In genomic region chr11:115676768-115677167, GRCh38 we compare ENCODE assay signal across 15 cellular contexts.
A peak's percentile ranks its signal among the peaks of the same experiment; 100 is the strongest.
DNase-seq lines count a peak whose midpoint lies in the region; ATAC-seq and TF ChIP-seq lines count a peak whose summit lies in the region.
"Had no signal": no experiment of that assay in that cellular context is flagged by ENCODE, and none has a peak within 500 bp of the region (broad histone marks: within the 10 kb centered on the region; RNA-seq: fewer than 3 reads in every experiment).

No MANE protein-coding gene starts in this region.

- H3K14ac ChIP-seq in IMR-90 (replicated peaks; ENCODE audit: low read depth, low read length): peak overlapping the region; percentile 93

- no peaks in the 10 kb centered on the region for H3K27me3 ChIP-seq in IMR-90 (ENCODE audit: control insufficient read depth, insufficient read depth, low read length)
- H3K27me3 ChIP-seq: ascending aorta, right atrium auricular region had no signal

- H4K8ac ChIP-seq in IMR-90 (ENCODE audit: low read depth in 2 of 2, low read length in 2 of 2): peak overlapping the region; percentile 87 to 92

- peak overlapping the region; percentile 98 for H4K91ac ChIP-seq in IMR-90 (ENCODE audit: insufficient read depth, low read depth, low read length)

- peak overlapping the region; percentile 74; the same call in 2 of the 3 replicates for H2BK15ac ChIP-seq in IMR-90 (ENCODE audit: low read depth, low read length)

- peaks cover 20% of the 10 kb centered on the region for H3K9me1 ChIP-seq in IMR-90 (ENCODE audit: insufficient read depth, low read length)

- peak overlapping the region; percentile 88 for H3K27ac ChIP-seq in IMR-90 (ENCODE audit: insufficient read depth, low read length)
- H3K27ac ChIP-seq: ascending aorta, right atrium auricular region had no signal

- H3K4me2 ChIP-seq in IMR-90 (ENCODE audit: low read depth, low read length): peak overlapping the region; percentile 34

- TF ChIP-seq CTCF in IMR-90 (conservative IDR thresholded peaks at IDR 0.05; ENCODE audit: low read depth, low read length) (no peak), astrocyte of the spinal cord (IDR thresholded peaks at IDR 0.05; ENCODE audit: low read depth, low read length) (no peak)

- no peaks in the 10 kb centered on the region for H4K20me1 ChIP-seq in IMR-90 (ENCODE audit: insufficient read depth, low read length)

- CTCF ChIA-PET in IMR-90 (lab: Yijun Ruan, JAX): no interaction called here

- TF ChIP-seq POLR2A in IMR-90 (IDR thresholded peaks at IDR 0.05; ENCODE audit: low read depth, low read length): no peak

- WGBS in IMR-90 (ENCODE audit: extremely low coverage in 2 of 2, insufficient read length in 1 of 2), 2 experiments: no CpG with 5 or more reads among the region's 4 CpGs

- H2AK5ac ChIP-seq in IMR-90 (ENCODE audit: low read depth, low read length): peak overlapping the region; percentile 98; the same call in 1 of the 2 replicates

- H3K9ac ChIP-seq in IMR-90 (ENCODE audit: low read depth, low read length): no peak overlapping the region

- H3K23ac ChIP-seq in IMR-90 (ENCODE audit: low read depth, low read length): peak overlapping the region; percentile 95

- peak overlapping the region; percentile 72 for H4K5ac ChIP-seq in IMR-90 (ENCODE audit: low read depth, low read length)

- peak overlapping the region; percentile 99 for H2BK120ac ChIP-seq in IMR-90 (ENCODE audit: low read depth, low read length)

- intact Hi-C loops in IMR-90 (cut with micrococcal nuclease): loop anchor here (2.0 to 10.0 kb wide), 3 partner anchors 54 to 342 kb away; partner anchors contain the start of gene CADM1

- peak overlapping the region; percentile 87 for H3K18ac ChIP-seq in IMR-90 (ENCODE audit: low read depth, low read length)

- no peaks in the 10 kb centered on the region; a peak in 1 of 4 replicates for H3K79me1 ChIP-seq in IMR-90 (ENCODE audit: low read depth in 1 of 2, low read length in 2 of 2)

- H2BK5ac ChIP-seq in IMR-90 (ENCODE audit: low read depth, low read length, poor library complexity, severe bottlenecking): peak overlapping the region; percentile 88

- no peak overlapping the region for H3K4me3 ChIP-seq in IMR-90 (ENCODE audit: insufficient read depth, low read depth, low read length)
- H3K4me3 ChIP-seq in astrocyte of the spinal cord (ENCODE audit: low read depth, low read length): no peak overlapping the region
- H3K4me3 ChIP-seq: ascending aorta, K562, right atrium auricular region had no signal

- in situ Hi-C loops in IMR-90 (cut with MboI; ENCODE audit: low sequenced_read_pairs) (no loop called here), astrocyte of the spinal cord (cut with HindIII; ENCODE audit: low sequenced_read_pairs) (no loop called here)

- peak overlapping the region; percentile 86 for H3K56ac ChIP-seq in IMR-90 (ENCODE audit: extremely low read depth, insufficient read depth, low read length)

- H2BK20ac ChIP-seq in IMR-90 (ENCODE audit: low read depth, low read length): peak overlapping the region; percentile 96

- H3K4me1 ChIP-seq in IMR-90 (ENCODE audit: control insufficient read depth, insufficient read depth, low read length): peaks cover 21% of the 10 kb centered on the region
- H3K4me1 ChIP-seq: ascending aorta had no signal

- peak overlapping the region; percentile 98 for H3K4ac ChIP-seq in IMR-90 (ENCODE audit: low read depth, low read length)

- peak overlapping the region; percentile 72 for H2AFZ ChIP-seq in IMR-90 (replicated peaks; ENCODE audit: low read length, poor library complexity)

- H2AK9ac ChIP-seq in IMR-90 (replicated peaks; ENCODE audit: low read depth, low read length, poor library complexity): peak overlapping the region; percentile 26

- ATAC-seq in IMR-90 (ENCODE audit: low read depth) (peak; percentile 80), GM21825 (IDR thresholded peaks at IDR 0.05; ENCODE audit: unreplicated experiment) (no peak), GM19455 (IDR thresholded peaks at IDR 0.05; ENCODE audit: unreplicated experiment) (no peak)
- ATAC-seq: K562 had no signal

- no peak for TF ChIP-seq RAD21 in IMR-90 (IDR thresholded peaks at IDR 0.05; ENCODE audit: low read length)

- POLR2A ChIA-PET in IMR-90 (lab: Charles Lee; ENCODE audit: unreplicated experiment): interaction anchor here (0.6 kb wide), 1 partner anchor 27 kb away, joined by 7 read pairs; no protein-coding TSS in a partner anchor

- DNase-seq in AG08395 (ENCODE audit: low spot score) (peak; percentile 78), IMR-90 (peak; percentile 81), astrocyte of the spinal cord (ENCODE audit: low read depth, low spot score) (peak; percentile 74), kidney tubule cell (ENCODE audit: low spot score) (peak; percentile 78), GM19240 (ENCODE audit: insufficient read length, low spot score) (no peak)
- no peak for DNase-seq in activated T-cell treated with anti-CD3 and anti-CD28 coated beads, Interleukin-2, amount 50 U/mL, for 48 hours
- DNase-seq: activated CD4-positive, alpha-beta T cell treated with anti-CD3 and anti-CD28 coated beads, Interleukin-2, amount 10 ng/mL, durations not matched to agents 7 days and 5 days; activated CD8-positive, alpha-beta memory T cell treated with anti-CD3 and anti-CD28 coated beads, Interleukin-2, amount 50 U/mL, for 48 hours; dermis blood vessel endothelial cell; stimulated activated naive CD4-positive, alpha-beta T cell treated with Interleukin-2 at 50 U/mL for 16 hours had no signal

- BruUV-seq in IMR-90 (replicated peaks; lab: Mats Ljungman, UMichigan): no TSS peak

- no peaks in the 10 kb centered on the region for H3K36me3 ChIP-seq in IMR-90 (ENCODE audit: control insufficient read depth, insufficient read depth, low read length)
- H3K36me3 ChIP-seq: ascending aorta, right atrium auricular region had no signal

- dilution Hi-C loops in IMR-90 (cut with HindIII; ENCODE audit: low sequenced_read_pairs, unreplicated experiment): no loop called here

- no peaks in the 10 kb centered on the region for H3K9me3 ChIP-seq in IMR-90 (ENCODE audit: control insufficient read depth, insufficient read depth, low read length)
- H3K9me3 ChIP-seq: ascending aorta, right atrium auricular region had no signal

TF ChIP-seq in IMR-90, 13 proteins besides CTCF, POLR2A, EP300 and RAD21:
- TF ChIP-seq, protein P1, sequence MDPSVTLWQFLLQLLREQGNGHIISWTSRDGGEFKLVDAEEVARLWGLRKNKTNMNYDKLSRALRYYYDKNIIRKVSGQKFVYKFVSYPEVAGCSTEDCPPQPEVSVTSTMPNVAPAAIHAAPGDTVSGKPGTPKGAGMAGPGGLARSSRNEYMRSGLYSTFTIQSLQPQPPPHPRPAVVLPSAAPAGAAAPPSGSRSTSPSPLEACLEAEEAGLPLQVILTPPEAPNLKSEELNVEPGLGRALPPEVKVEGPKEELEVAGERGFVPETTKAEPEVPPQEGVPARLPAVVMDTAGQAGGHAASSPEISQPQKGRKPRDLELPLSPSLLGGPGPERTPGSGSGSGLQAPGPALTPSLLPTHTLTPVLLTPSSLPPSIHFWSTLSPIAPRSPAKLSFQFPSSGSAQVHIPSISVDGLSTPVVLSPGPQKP (IDR thresholded peaks at IDR 0.05; ENCODE audit: borderline replicate concordance, low read depth, low read length): no peak
- TF ChIP-seq SMC3 (IDR thresholded peaks at IDR 0.05; ENCODE audit: low read depth, low read length) (no peak), NFE2L2 (IDR thresholded peaks at IDR 0.05; ENCODE audit: low read depth, low read length) (no peak), FOS (IDR thresholded peaks at IDR 0.05; ENCODE audit: low read depth, low read length) (no peak), MXI1 (IDR thresholded peaks at IDR 0.05; ENCODE audit: borderline replicate concordance, low read depth, low read length) (no peak), MAFK (IDR thresholded peaks at IDR 0.05; ENCODE audit: low read depth, low read length) (no peak)

Comparison
In these comparisons a context has a peak if more than half of its experiments do, and no peak if none do; other contexts are left out.
1. DNase-seq: peak in AG08395 (single experiment), IMR-90 (single experiment), astrocyte of the spinal cord (single experiment) and kidney tubule cell (single experiment); none in activated T-cell treated with anti-CD3 and anti-CD28 coated beads, Interleukin-2, amount 50 U/mL, for 48 hours (0 of 2) and GM19240 (single experiment).